Comparison of ENCODE assay signal across 8 cellular contexts in genomic region chr3:29764603-29765254, GRCh38.
DNase-seq lines count a peak whose midpoint lies in the region; ATAC-seq, FAIRE-seq and TF ChIP-seq lines count a peak whose summit lies in the region.

No MANE protein-coding gene starts in this region.

- no peak overlapping the region for H3K4me3 ChIP-seq in prostate gland

- no peaks in the 10 kb centered on the region for H3K9me3 ChIP-seq in prostate gland

- H3K27me3 ChIP-seq in prostate gland (replicated peaks; ENCODE audit: insufficient read depth): no peaks in the 10 kb centered on the region

- H3K9me3 Mint-ChIP-seq in effector memory CD8-positive, alpha-beta T cell: peaks cover 0 to 2% of the 10 kb centered on the region in 2 donors
- H3K9me3 Mint-ChIP-seq in activated T-helper 17 cell treated with anti-CD3 and anti-CD28 coated beads, Interleukin-2, amount 50 U/mL, for 72 hours: no peaks in the 10 kb centered on the region

- no peaks in the 10 kb centered on the region for H3K4me1 ChIP-seq in prostate gland (replicated peaks)

- H3K36me3 Mint-ChIP-seq in effector memory CD8-positive, alpha-beta T cell (ENCODE audit: insufficient read depth): no peaks in the 10 kb centered on the region
- H3K36me3 Mint-ChIP-seq in activated T-helper 17 cell treated with anti-CD3 and anti-CD28 coated beads, Interleukin-2, amount 50 U/mL, for 72 hours (ENCODE audit: low read depth): no peaks in the 10 kb centered on the region

- H3K27ac ChIP-seq in prostate gland: no peak overlapping the region

- no peaks in the 10 kb centered on the region for H3K4me1 Mint-ChIP-seq in effector memory CD8-positive, alpha-beta T cell (ENCODE audit: low read depth in 2 of 2)
- no peaks in the 10 kb centered on the region for H3K4me1 Mint-ChIP-seq in activated T-helper 17 cell treated with anti-CD3 and anti-CD28 coated beads, Interleukin-2, amount 50 U/mL, for 72 hours

- no peaks in the 10 kb centered on the region for H3K36me3 ChIP-seq in prostate gland

- peak; percentile 80 for FAIRE-seq in endometrium (lab: Jason Lieb, UNC)

- H3K4me3 Mint-ChIP-seq in effector memory CD8-positive, alpha-beta T cell: no peak overlapping the region
- no peak overlapping the region for H3K4me3 Mint-ChIP-seq in activated T-helper 17 cell treated with anti-CD3 and anti-CD28 coated beads, Interleukin-2, amount 50 U/mL, for 72 hours

- no peak for ATAC-seq in effector memory CD8-positive, alpha-beta T cell (replicated peaks)
- ATAC-seq in HG03457 (IDR thresholded peaks at IDR 0.05; ENCODE audit: unreplicated experiment): no peak
- ATAC-seq in activated T-helper 17 cell treated with anti-CD3 and anti-CD28 coated beads, Interleukin-2, amount 50 U/mL, for 72 hours (replicated peaks): no peak

- 64% methylated on average over 2 of the region's 2 CpGs for WGBS in prostate gland

- DNase-seq in ELR (ENCODE audit: low read depth) (peak; percentile 86), NCI-H446 (lab: John Stamatoyannopoulos, UW) (peak; percentile 72 to 89), prostate gland (ENCODE audit: low spot score) (peak; percentile 38)
- no peak for DNase-seq in stimulated activated CD4-positive, alpha-beta T cell treated with anti-CD3 and anti-CD28 coated beads, Interleukin-15, amount 100 ng/mL, for 24 hours
- no peak for DNase-seq in effector memory CD8-positive, alpha-beta T cell

- TF ChIP-seq POLR2A in prostate gland (IDR thresholded peaks at IDR 0.05): no peak

- H3K27ac Mint-ChIP-seq in effector memory CD8-positive, alpha-beta T cell: no peak overlapping the region
- no peak overlapping the region for H3K27ac Mint-ChIP-seq in activated T-helper 17 cell treated with anti-CD3 and anti-CD28 coated beads, Interleukin-2, amount 50 U/mL, for 72 hours

- no peaks in the 10 kb centered on the region for H3K27me3 Mint-ChIP-seq in effector memory CD8-positive, alpha-beta T cell
- H3K27me3 Mint-ChIP-seq in activated T-helper 17 cell treated with anti-CD3 and anti-CD28 coated beads, Interleukin-2, amount 50 U/mL, for 72 hours: peaks cover 4% of the 10 kb centered on the region

- intact Hi-C loops in prostate gland (cut with DNase I): loop anchor here (5.0 kb wide), 2 partner anchors 237 to 847 kb away; no protein-coding TSS in a partner anchor

- peak; percentile 18 to 75 (median 48) for TF ChIP-seq CTCF in prostate gland (IDR thresholded peaks at IDR 0.05)

Comparison
In these comparisons a context has a peak if more than half of its experiments do, and no peak if none do; other contexts are left out.
1. DNase-seq: peak in ELR (single experiment), NCI-H446 (2 of 2) and prostate gland (single experiment); none in stimulated activated CD4-positive, alpha-beta T cell treated with anti-CD3 and anti-CD28 coated beads, Interleukin-15, amount 100 ng/mL, for 24 hours (single experiment) and effector memory CD8-positive, alpha-beta T cell (0 of 3).